ENCODE assay signal across 2 cellular contexts in genomic region chr21:41536076-41536826, GRCh38.
TF ChIP-seq lines count a peak whose summit lies in the region.

No MANE protein-coding gene starts in this region.

TF ChIP-seq in IMR-90, 13 proteins besides CTCF, POLR2A, EP300 and RAD21:
- TF ChIP-seq SMC3 (IDR thresholded peaks at IDR 0.05; ENCODE audit: low read depth, low read length): no peak
- no peak for TF ChIP-seq NFE2L2 (IDR thresholded peaks at IDR 0.05; ENCODE audit: low read depth, low read length)
- no peak for TF ChIP-seq CEBPB (IDR thresholded peaks at IDR 0.05; ENCODE audit: low read depth, low read length)
- TF ChIP-seq MAZ (IDR thresholded peaks at IDR 0.05; ENCODE audit: borderline replicate concordance, low read depth, low read length): no peak
- no peak for TF ChIP-seq MAFK (IDR thresholded peaks at IDR 0.05; ENCODE audit: low read depth, low read length)
- TF ChIP-seq CHD1 (IDR thresholded peaks at IDR 0.05; ENCODE audit: low read depth, low read length): no peak
- TF ChIP-seq USF2 (IDR thresholded peaks at IDR 0.05; ENCODE audit: low read depth, low read length): no peak
- no peak for TF ChIP-seq RCOR1 (IDR thresholded peaks at IDR 0.05; ENCODE audit: insufficient replicate concordance, low read length)
- no peak for TF ChIP-seq ELK1 (IDR thresholded peaks at IDR 0.05; ENCODE audit: borderline replicate concordance, low read depth, low read length)

TF ChIP-seq in H1, 55 proteins besides CTCF, POLR2A, EP300 and RAD21:
- TF ChIP-seq SP2 (IDR thresholded peaks at IDR 0.05; ENCODE audit: low read length): no peak
- TF ChIP-seq TEAD4 (IDR thresholded peaks at IDR 0.05; ENCODE audit: low read depth, low read length): no peak
- no peak for TF ChIP-seq TAF1 (IDR thresholded peaks at IDR 0.05; ENCODE audit: low read depth, low read length)
- TF ChIP-seq RFX5 (IDR thresholded peaks at IDR 0.05; ENCODE audit: borderline replicate concordance, low read depth, low read length): no peak
- TF ChIP-seq NANOG (IDR thresholded peaks at IDR 0.05; ENCODE audit: insufficient read depth, low read depth, low read length, poor library complexity, severe bottlenecking): no peak
- no peak for TF ChIP-seq GABPA (IDR thresholded peaks at IDR 0.05; ENCODE audit: borderline replicate concordance, insufficient read depth, low read length)
- TF ChIP-seq CBX8 (IDR thresholded peaks at IDR 0.05; ENCODE audit: borderline replicate concordance, low read depth, low read length): no peak
- TF ChIP-seq CEBPB (IDR thresholded peaks at IDR 0.05; ENCODE audit: low read depth, low read length): no peak
- no peak for TF ChIP-seq RBBP5 (IDR thresholded peaks at IDR 0.05; ENCODE audit: borderline replicate concordance, low read depth, low read length)
